In the genomic region with DNA sequence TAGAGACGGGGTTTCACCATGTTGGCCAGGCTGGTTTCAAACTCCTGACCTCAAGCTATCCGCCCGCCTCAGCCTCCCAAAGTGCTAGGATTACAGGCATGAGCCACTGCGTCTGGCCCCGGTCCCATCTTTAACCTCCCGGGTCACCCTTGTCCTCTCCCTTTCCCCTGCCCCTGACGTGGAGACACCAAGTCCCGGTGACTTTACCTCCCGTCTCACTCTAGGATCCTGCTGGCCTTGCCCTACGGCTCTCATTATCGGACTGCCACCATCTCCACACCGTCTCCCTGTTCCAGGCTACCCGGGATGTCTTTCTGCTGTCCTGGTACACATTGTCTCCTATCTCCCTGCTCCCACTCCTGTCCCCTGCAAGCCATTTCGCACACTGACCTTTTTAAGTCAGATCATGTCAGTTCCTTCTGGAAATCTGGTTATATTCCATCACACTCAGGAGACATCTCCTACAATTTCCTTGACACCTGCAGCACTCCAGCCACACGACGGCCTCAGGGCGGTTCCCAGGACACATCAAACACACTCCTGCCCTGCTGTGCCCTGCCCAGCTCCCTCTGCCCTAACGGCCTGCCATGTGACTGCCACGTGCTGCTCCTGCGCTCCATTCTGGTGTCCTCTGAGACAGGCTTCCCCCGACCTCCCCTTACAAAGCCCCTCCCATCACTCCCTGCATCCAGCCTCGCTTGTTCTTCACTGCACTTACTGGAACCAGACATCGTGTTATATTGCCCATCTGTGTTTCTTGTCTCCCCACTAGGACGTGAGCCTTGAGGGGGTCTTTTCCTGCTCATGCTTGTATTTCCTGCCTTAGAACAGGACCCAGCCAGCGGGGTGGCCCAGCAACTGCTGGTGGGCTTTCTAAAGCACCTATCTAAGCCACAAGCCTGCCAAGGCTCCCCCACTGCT, we compare ENCODE assay signal across 9 cellular contexts. TPM values are rescaled to one million over a fixed set of nuclear protein-coding genes. Genes with fewer than 3 reads are reported as not detected.
DNase-seq lines count a peak whose midpoint lies in the region; ATAC-seq, FAIRE-seq and TF ChIP-seq lines count a peak whose summit lies in the region.
"Had no signal": no experiment of that assay in that cellular context is flagged by ENCODE, and none has a peak within 500 bp of the region (broad histone marks: within the 10 kb centered on the region; RNA-seq: fewer than 3 reads in every experiment).

No MANE protein-coding gene starts in this region.

- WGBS in ovary, 3 donors: 67 to 80% (median 78%) methylated on average over 25 of the region's 25 CpGs

- H3K36me3 ChIP-seq in Caco-2 (ENCODE audit: control insufficient read depth, insufficient read depth, low read length) (no peaks in the 10 kb centered on the region; the same call in 1 of the 2 replicates), ovary (no peaks in the 10 kb centered on the region)

- POLR2A ChIA-PET in Caco-2 (lab: Charles Lee): no interaction called here

- BruUV-seq in Caco-2 (replicated peaks; lab: Mats Ljungman, UMichigan): no TSS peak

- H3K4me1 Mint-ChIP-seq in Caco-2 (ENCODE audit: low read depth, unreplicated experiment) (peaks cover 13% of the 10 kb centered on the region), endothelial cell (ENCODE audit: unreplicated experiment) (peaks cover 23% of the 10 kb centered on the region)

- H3K36me3 Mint-ChIP-seq in Caco-2 (ENCODE audit: insufficient read depth, unreplicated experiment) (peaks cover 19% of the 10 kb centered on the region), endothelial cell (ENCODE audit: low read depth, unreplicated experiment) (peaks cover 4% of the 10 kb centered on the region)

- H3K4me3 ChIP-seq in Caco-2 (ENCODE audit: low read depth, low read length) (peak overlapping the region; percentile 20; the same call in 1 of the 2 replicates), ovary (peak overlapping the region; percentile 36)

- CTCF ChIA-PET in Caco-2 (lab: Charles Lee): interaction anchor here (1.0 to 1.8 kb wide), 4 partner anchors 8 to 108 kb away, joined by 3 to 15 read pairs (median 6); partner anchors contain the start of gene RNF11

- TF ChIP-seq EP300 in ovary (IDR thresholded peaks at IDR 0.05): no peak

- no peak overlapping the region for H3K27ac ChIP-seq in ovary

- H3K4me3 Mint-ChIP-seq in Caco-2 (ENCODE audit: unreplicated experiment) (peak overlapping the region; percentile 74), endothelial cell (ENCODE audit: unreplicated experiment) (peak overlapping the region; percentile 3)

- TF ChIP-seq POLR2A in ovary (IDR thresholded peaks at IDR 0.05): no peak

- ATAC-seq in HG03571 (IDR thresholded peaks at IDR 0.05; ENCODE audit: unreplicated experiment): no peak
- ATAC-seq in HG02981 (IDR thresholded peaks at IDR 0.05; ENCODE audit: unreplicated experiment): no peak

- H3K9me3 Mint-ChIP-seq in Caco-2 (ENCODE audit: unreplicated experiment) (no peaks in the 10 kb centered on the region), endothelial cell (ENCODE audit: unreplicated experiment) (no peaks in the 10 kb centered on the region)

- no peak for TF ChIP-seq CTCF in Caco-2 (IDR thresholded peaks at IDR 0.05; ENCODE audit: insufficient read depth in 1 of 2, low read depth in 1 of 2, low read length in 1 of 2, severe bottlenecking in 1 of 2, unreplicated experiment in 1 of 2)
- TF ChIP-seq CTCF in endothelial cell (IDR thresholded peaks at IDR 0.05; ENCODE audit: unreplicated experiment): no peak
- no peak for TF ChIP-seq CTCF in ovary (IDR thresholded peaks at IDR 0.05)

- H3K27me3 ChIP-seq in Caco-2 (replicated peaks; ENCODE audit: control insufficient read depth, insufficient read depth, low read length) (no peaks in the 10 kb centered on the region), ovary (no peaks in the 10 kb centered on the region)

- H3K4me1 ChIP-seq in Caco-2 (peaks cover 10% of the 10 kb centered on the region), ovary (ENCODE audit: insufficient read depth) (peaks cover 3% of the 10 kb centered on the region)

- H3K27me3 Mint-ChIP-seq in Caco-2 (ENCODE audit: insufficient read depth, unreplicated experiment) (no peaks in the 10 kb centered on the region), endothelial cell (ENCODE audit: unreplicated experiment) (peaks cover 8% of the 10 kb centered on the region)

- DNase-seq in Caco-2 (no peak), NCI-H2029 treated with DMSO at 0.1 percent for 48 hours (lab: John Stamatoyannopoulos, UW) (peak; percentile 80), endothelial cell (ENCODE audit: low spot score) (no peak), ovary (peak in 1 of 5 donors; percentile 43), RCC 7860 (ENCODE audit: low spot score) (no peak), T-helper 9 cell (no peak)

- no peaks in the 10 kb centered on the region for H3K9me3 ChIP-seq in Caco-2
- no peaks in the 10 kb centered on the region for H3K9me3 ChIP-seq in ovary

- FAIRE-seq in RCC 7860 (lab: Jason Lieb, UNC): no peak
- FAIRE-seq: bronchial epithelial cell had no signal

- intact Hi-C loops in Caco-2 (cut with micrococcal nuclease; ENCODE audit: unreplicated experiment) (loop anchor here (1.0 to 2.0 kb wide), 2 partner anchors 59 to 209 kb away; no protein-coding TSS in a partner anchor), ovary (cut with DNase I) (loop anchor here in 3 of 4 donors (5.0 to 10.0 kb wide), 3 partner anchors 93 to 105 kb away; no protein-coding TSS in a partner anchor)

- peak overlapping the region; percentile 88 for H3K27ac Mint-ChIP-seq in Caco-2 (ENCODE audit: unreplicated experiment)
- peak overlapping the region; percentile 50 for H3K27ac Mint-ChIP-seq in endothelial cell (ENCODE audit: unreplicated experiment)

RNA-seq across cellular contexts. Expression of gene TTC39A, which starts 32.7 kb away (rescaled TPM):
- total RNA-seq in Caco-2 (2022) (21.0 and 24.4 TPM in 2 replicates), endothelial cell (ENCODE audit: unreplicated experiment) (0.95 TPM), ovary (10 to 100 TPM in 1 of 7 donors, 1 to 10 TPM in 1, under 1 TPM in 5; 0.28 to 10.7 (median 0.62) TPM)
- 1 to 10 TPM in 1 of 2 donors, under 1 TPM in 1; 0.47 to 1.2 TPM for polyA plus RNA-seq in ovary
